In genomic region chr12:51065530-51065929, GRCh38 we compare ENCODE assay signal across 26 cellular contexts. TPM values are rescaled to one million over a fixed set of nuclear protein-coding genes. Genes with fewer than 3 reads are reported as not detected.
DNase-seq lines count a peak whose midpoint lies in the region; ATAC-seq, FAIRE-seq and TF ChIP-seq lines count a peak whose summit lies in the region.
"Had no signal": no experiment of that assay in that cellular context is flagged by ENCODE, and none has a peak within 500 bp of the region (broad histone marks: within the 10 kb centered on the region; RNA-seq: fewer than 3 reads in every experiment).

No MANE protein-coding gene starts in this region.

- no peak overlapping the region for H3K4me3 ChIP-seq in body of pancreas
- no peak overlapping the region for H3K4me3 ChIP-seq in HepG2 (replicated peaks in 1 of 3; ENCODE audit: insufficient read depth in 1 of 3, low read depth in 2 of 3, low read length in 3 of 3)
- H3K4me3 ChIP-seq: GM23338, HAP-1 had no signal

- no peaks in the 10 kb centered on the region for H3K9me3 Mint-ChIP-seq in activated T-cell treated with anti-CD3 and anti-CD28 coated beads, Interleukin-2, amount 50 U/mL, for 24 hours
- H3K9me3 Mint-ChIP-seq: CD8-positive, alpha-beta T cell; GM23338 had no signal

- H3K4me2 ChIP-seq in HepG2 (ENCODE audit: low read depth, low read length), result no peak overlapping the region
- H3K4me2 ChIP-seq: GM23338 had no signal

- no peaks in the 10 kb centered on the region for H3K27me3 ChIP-seq in body of pancreas
- H3K27me3 ChIP-seq in HepG2 (ENCODE audit: control insufficient read depth in 1 of 2, insufficient read depth in 2 of 2, low read length in 2 of 2), result no peaks in the 10 kb centered on the region

- H3K36me3 Mint-ChIP-seq in activated T-cell treated with anti-CD3 and anti-CD28 coated beads, Interleukin-2, amount 50 U/mL, for 24 hours (ENCODE audit: low read depth), result peaks cover 86% of the 10 kb centered on the region

- peaks cover 2% of the 10 kb centered on the region for H3K4me1 Mint-ChIP-seq in activated T-cell treated with anti-CD3 and anti-CD28 coated beads, Interleukin-2, amount 50 U/mL, for 24 hours (ENCODE audit: low read depth)
- H3K4me1 Mint-ChIP-seq: GM23338 had no signal

- TF ChIP-seq POLR2A in body of pancreas (IDR thresholded peaks at IDR 0.05), result no peak
- TF ChIP-seq POLR2A in HepG2 (IDR thresholded peaks at IDR 0.05; ENCODE audit: insufficient read depth in 1 of 2, low read depth in 2 of 2, low read length in 2 of 2), result no peak

- TF ChIP-seq RAD21 in HepG2 (CRISPR knock-in tag; IDR thresholded peaks at IDR 0.05), result no peak

- 94 to 97% methylated on average over 5 of the region's 5 CpGs for WGBS in body of pancreas, 2 donors
- WGBS in HepG2 (ENCODE audit: low lambda C conversion rate), result 99% methylated on average over 5 of the region's 5 CpGs

- H4K20me1 ChIP-seq in HepG2 (ENCODE audit: insufficient read depth, low read length), result no peaks in the 10 kb centered on the region

- POLR2A ChIA-PET in HepG2 (lab: Yijun Ruan, JAX), result interaction anchor here (2.6 kb wide), 1 partner anchor 18 kb away, joined by 18 read pairs; the partner anchor contains the start of gene CSRNP2

- CTCF ChIA-PET in HepG2 (lab: Yijun Ruan, JAX; ENCODE audit: low intra/inter-chr PET ratio, low total read pairs), result no interaction called here

- TF ChIP-seq EP300 in HepG2 (IDR thresholded peaks at IDR 0.05; ENCODE audit: low read depth in 2 of 2, low read length in 2 of 2), result no peak
- no peak for TF ChIP-seq EP300 in HepG2 (CRISPR knock-in tag; IDR thresholded peaks at IDR 0.05; ENCODE audit: borderline replicate concordance)

- FAIRE-seq in HepG2 (lab: Jason Lieb, UNC), result no peak
- FAIRE-seq: GM12891, HTR-8/SVneo had no signal

- in situ Hi-C loops in HepG2 (cut with HindIII; ENCODE audit: extremely low pct_ligation_motif_present, low pct_unique_long_range_greater_than_20kb), result no loop called here

- H3K79me2 ChIP-seq in HepG2 (ENCODE audit: insufficient read depth, low read length), result no peaks in the 10 kb centered on the region

- H3K27ac ChIP-seq in body of pancreas (peak overlapping the region in 2 of 4 donors; percentile 25 to 42), HepG2 (ENCODE audit: extremely low read length, insufficient read depth, low read length) (no peak overlapping the region)

- H3K4me1 ChIP-seq in body of pancreas, result peaks cover 8% of the 10 kb centered on the region
- peaks cover 48% of the 10 kb centered on the region for H3K4me1 ChIP-seq in HepG2 (ENCODE audit: insufficient read depth, low read length)
- H3K4me1 ChIP-seq: HAP-1 had no signal

- intact Hi-C loops in body of pancreas (cut with DNase I) (no loop called here), HepG2 (cut with micrococcal nuclease; ENCODE audit: unreplicated experiment) (no loop called here)

- no peak overlapping the region for H3K4me3 Mint-ChIP-seq in activated T-cell treated with anti-CD3 and anti-CD28 coated beads, Interleukin-2, amount 50 U/mL, for 24 hours
- H3K4me3 Mint-ChIP-seq: CD8-positive, alpha-beta T cell; GM23338 had no signal

- H3K27ac Mint-ChIP-seq in activated T-cell treated with anti-CD3 and anti-CD28 coated beads, Interleukin-2, amount 50 U/mL, for 24 hours, result peak overlapping the region; percentile 55
- H3K27ac Mint-ChIP-seq: CD8-positive, alpha-beta T cell; GM23338 had no signal

- ATAC-seq in body of pancreas, result peak; percentile 79
- ATAC-seq in HepG2, result peak; percentile 31; the same call in 1 of the 3 replicates
- ATAC-seq in GM18520 (IDR thresholded peaks at IDR 0.05; ENCODE audit: unreplicated experiment), result no peak
- ATAC-seq in HG03457 (IDR thresholded peaks at IDR 0.05; ENCODE audit: unreplicated experiment), result no peak
- no peak for ATAC-seq in HG02938 (IDR thresholded peaks at IDR 0.05; ENCODE audit: unreplicated experiment)
- ATAC-seq: CD8-positive, alpha-beta T cell; GM23338; SK-N-SH treated with all-trans-retinoic acid at 6 μM for 48 hours had no signal

- no TSS peak for BruUV-seq in HepG2 (replicated peaks; lab: Mats Ljungman, UMichigan)

- H3K9ac ChIP-seq in HepG2 (ENCODE audit: insufficient read depth, low read depth, low read length), result no peak overlapping the region

- H2AFZ ChIP-seq in HepG2 (ENCODE audit: low read length), result no peak overlapping the region
- H2AFZ ChIP-seq: GM23338 had no signal

- H3K9me3 ChIP-seq in body of pancreas (no peaks in the 10 kb centered on the region), HepG2 (ENCODE audit: low read length) (no peaks in the 10 kb centered on the region)
- H3K9me3 ChIP-seq: HAP-1 had no signal

- peaks cover 6 to 13% of the 10 kb centered on the region in 2 donors for H3K36me3 ChIP-seq in body of pancreas (replicated peaks in 1 of 2; ENCODE audit: insufficient read depth in 1 of 2, low read depth in 2 of 2)
- peaks cover 6 to 34% of the 10 kb centered on the region in 2 experiments for H3K36me3 ChIP-seq in HepG2 (replicated peaks in 1 of 2; ENCODE audit: control insufficient read depth in 1 of 2, insufficient read depth in 2 of 2, low read length in 2 of 2)

- DNase-seq in activated T-cell treated with anti-CD3 and anti-CD28 coated beads, Interleukin-2, amount 50 U/mL, for 24 hours, result no peak
- DNase-seq in activated T-cell treated with anti-CD3 and anti-CD28 coated beads, Interleukin-2, amount 50 U/mL, for 48 hours, result no peak
- DNase-seq in body of pancreas (peak; percentile 27 to 85 (median 62)), HepG2 (ENCODE audit: low spot score) (peak; percentile 20), NCI-H1417 (lab: John Stamatoyannopoulos, UW) (no peak)
- DNase-seq: 8988T; AML-193; C1 segment of cervical spinal cord; CD8-positive, alpha-beta T cell; DMS153; IMR-90; MV-4-11; NCI-H1105 treated with DMSO at 0.1 percent for 48 hours; NCI-H1694; NCI-H2081 treated with DMSO at 0.1 percent for 48 hours; NCI-H2171 treated with DMSO at 0.1 percent for 48 hours; NCI-H446; NCI-H526 had no signal

- no peaks in the 10 kb centered on the region for H3K27me3 Mint-ChIP-seq in activated T-cell treated with anti-CD3 and anti-CD28 coated beads, Interleukin-2, amount 50 U/mL, for 24 hours

- TF ChIP-seq CTCF in body of pancreas (IDR thresholded peaks at IDR 0.05), result no peak
- TF ChIP-seq CTCF in HepG2 (CRISPR knock-in tag; IDR thresholded peaks at IDR 0.05), result no peak

RNA-seq across cellular contexts. Expression of gene LETMD1, which starts 17.4 kb away (rescaled TPM):
- total RNA-seq in body of pancreas, result 10 to 100 TPM; 57.4 to 71.6 TPM
- total RNA-seq in HepG2 (2016; rRNA removed; fragmentation: Illumina TruSeq; extraction: Trizol), result 31.3 and 43.3 TPM in 2 replicates
- 38.9 and 41.9 TPM in 2 replicates for total RNA-seq in HepG2 (2016; cell fraction: cytosol; rRNA removed; fragmentation: Illumina TruSeq; extraction: Trizol; ENCODE audit: low read depth)
- 30.1 and 43.5 TPM in 2 replicates for total RNA-seq in HepG2 (2016; cell fraction: insoluble cytoplasmic fraction; rRNA removed; fragmentation: Illumina TruSeq; extraction: Trizol)
- 40.9 and 47.5 TPM in 2 replicates for total RNA-seq in HepG2 (2016; cell fraction: membrane; rRNA removed; fragmentation: Illumina TruSeq; extraction: Trizol)
- total RNA-seq in HepG2 (2016; cell fraction: nucleus; rRNA removed; fragmentation: Illumina TruSeq; extraction: Trizol), result 60.1 and 72.7 TPM in 2 replicates
- polyA plus RNA-seq in HepG2 (2011; rRNA removed), result 81.5 and 87.7 TPM in 2 replicates
- polyA plus RNA-seq in HepG2 (2011; cell fraction: cytosol; rRNA removed), result 67.1 and 81.9 TPM in 2 replicates
- 87.7 and 105 TPM in 2 replicates for polyA plus RNA-seq in HepG2 (2011; cell fraction: nucleus; rRNA removed)
- 69.6 and 72.9 TPM in 2 replicates for polyA plus RNA-seq in HepG2 (2012)
- 16.7 and 17.0 TPM in 2 replicates for polyA plus RNA-seq in HepG2 (2016; cell fraction: cytosol; fragmentation: Illumina TruSeq; extraction: Trizol; ENCODE audit: low read depth)
- 35.1 and 35.4 TPM in 2 replicates for polyA plus RNA-seq in HepG2 (2016; cell fraction: insoluble cytoplasmic fraction; fragmentation: Illumina TruSeq; extraction: Trizol; ENCODE audit: low read depth)
- 34.3 and 34.9 TPM in 2 replicates for polyA plus RNA-seq in HepG2 (2016; cell fraction: membrane; fragmentation: Illumina TruSeq; extraction: Trizol; ENCODE audit: low read depth)
- polyA plus RNA-seq in HepG2 (2016; cell fraction: nucleus; fragmentation: Illumina TruSeq; extraction: Trizol; ENCODE audit: insufficient read depth, low read depth), result 140 and 146 TPM in 2 replicates
- polyA minus RNA-seq in HepG2 (2011; rRNA and poly(A)+ RNA removed; ENCODE audit: low replicate concordance), result 91.2 and 186 TPM in 2 replicates
- 27.8 and 37.3 TPM in 2 replicates for polyA minus RNA-seq in HepG2 (2011; cell fraction: cytosol; rRNA and poly(A)+ RNA removed)
- 53.9 and 66.5 TPM in 2 replicates for polyA minus RNA-seq in HepG2 (2011; cell fraction: nucleus; rRNA and poly(A)+ RNA removed)

RNA-seq across cellular contexts. Expression of gene CSRNP2, which starts 17.9 kb away (rescaled TPM):
- 10 to 100 TPM; 20.8 to 25.4 TPM for total RNA-seq in body of pancreas
- total RNA-seq in HepG2 (2016; rRNA removed; fragmentation: Illumina TruSeq; extraction: Trizol), result 4.8 and 5.4 TPM in 2 replicates
- 2.2 and 2.5 TPM in 2 replicates for total RNA-seq in HepG2 (2016; cell fraction: cytosol; rRNA removed; fragmentation: Illumina TruSeq; extraction: Trizol; ENCODE audit: low read depth)
- 4.9 and 5.0 TPM in 2 replicates for total RNA-seq in HepG2 (2016; cell fraction: insoluble cytoplasmic fraction; rRNA removed; fragmentation: Illumina TruSeq; extraction: Trizol)
- 4.9 and 5.0 TPM in 2 replicates for total RNA-seq in HepG2 (2016; cell fraction: membrane; rRNA removed; fragmentation: Illumina TruSeq; extraction: Trizol)
- total RNA-seq in HepG2 (2016; cell fraction: nucleus; rRNA removed; fragmentation: Illumina TruSeq; extraction: Trizol), result 4.3 and 4.8 TPM in 2 replicates
- polyA plus RNA-seq in HepG2 (2011; rRNA removed), result 7.3 and 7.5 TPM in 2 replicates
- 4.0 and 5.0 TPM in 2 replicates for polyA plus RNA-seq in HepG2 (2011; cell fraction: cytosol; rRNA removed)
- 6.5 and 9.9 TPM in 2 replicates for polyA plus RNA-seq in HepG2 (2011; cell fraction: nucleus; rRNA removed)
- 4.8 and 6.4 TPM in 2 replicates for polyA plus RNA-seq in HepG2 (2012)
- polyA plus RNA-seq in HepG2 (2016; cell fraction: cytosol; fragmentation: Illumina TruSeq; extraction: Trizol; ENCODE audit: low read depth), result 0.69 and 1.1 TPM in 2 replicates
- polyA plus RNA-seq in HepG2 (2016; cell fraction: insoluble cytoplasmic fraction; fragmentation: Illumina TruSeq; extraction: Trizol; ENCODE audit: low read depth), result 5.5 TPM in 2 replicates
- polyA plus RNA-seq in HepG2 (2016; cell fraction: membrane; fragmentation: Illumina TruSeq; extraction: Trizol; ENCODE audit: low read depth), result 2.9 and 3.9 TPM in 2 replicates
- 12.1 and 14.0 TPM in 2 replicates for polyA plus RNA-seq in HepG2 (2016; cell fraction: nucleus; fragmentation: Illumina TruSeq; extraction: Trizol; ENCODE audit: insufficient read depth, low read depth)
- 8.0 and 14.3 TPM in 2 replicates for polyA minus RNA-seq in HepG2 (2011; rRNA and poly(A)+ RNA removed; ENCODE audit: low replicate concordance)
- polyA minus RNA-seq in HepG2 (2011; cell fraction: cytosol; rRNA and poly(A)+ RNA removed), result 4.0 and 7.0 TPM in 2 replicates
- 7.2 and 7.6 TPM in 2 replicates for polyA minus RNA-seq in HepG2 (2011; cell fraction: nucleus; rRNA and poly(A)+ RNA removed)

RNA-seq across cellular contexts. Expression of gene SLC11A2, which starts 39.3 kb away (rescaled TPM):
- total RNA-seq in body of pancreas, result 10 to 100 TPM; 53.2 to 55.0 TPM
- total RNA-seq in HepG2 (2016; rRNA removed; fragmentation: Illumina TruSeq; extraction: Trizol), result 46.0 and 71.7 TPM in 2 replicates
- 12.8 and 15.2 TPM in 2 replicates for total RNA-seq in HepG2 (2016; cell fraction: cytosol; rRNA removed; fragmentation: Illumina TruSeq; extraction: Trizol; ENCODE audit: low read depth)
- total RNA-seq in HepG2 (2016; cell fraction: insoluble cytoplasmic fraction; rRNA removed; fragmentation: Illumina TruSeq; extraction: Trizol), result 46.0 and 72.7 TPM in 2 replicates
- 27.2 and 30.1 TPM in 2 replicates for total RNA-seq in HepG2 (2016; cell fraction: membrane; rRNA removed; fragmentation: Illumina TruSeq; extraction: Trizol)
- total RNA-seq in HepG2 (2016; cell fraction: nucleus; rRNA removed; fragmentation: Illumina TruSeq; extraction: Trizol), result 88.4 and 99.6 TPM in 2 replicates
- polyA plus RNA-seq in HepG2 (2011; rRNA removed), result 69.0 and 77.0 TPM in 2 replicates
- polyA plus RNA-seq in HepG2 (2011; cell fraction: cytosol; rRNA removed), result 49.4 and 74.9 TPM in 2 replicates
- 104 and 109 TPM in 2 replicates for polyA plus RNA-seq in HepG2 (2011; cell fraction: nucleus; rRNA removed)
- 45.2 and 67.1 TPM in 2 replicates for polyA plus RNA-seq in HepG2 (2012)
- polyA plus RNA-seq in HepG2 (2016; cell fraction: cytosol; fragmentation: Illumina TruSeq; extraction: Trizol; ENCODE audit: low read depth), result 4.6 and 4.8 TPM in 2 replicates
- polyA plus RNA-seq in HepG2 (2016; cell fraction: insoluble cytoplasmic fraction; fragmentation: Illumina TruSeq; extraction: Trizol; ENCODE audit: low read depth), result 28.1 and 31.7 TPM in 2 replicates
- 11.2 and 12.2 TPM in 2 replicates for polyA plus RNA-seq in HepG2 (2016; cell fraction: membrane; fragmentation: Illumina TruSeq; extraction: Trizol; ENCODE audit: low read depth)
- polyA plus RNA-seq in HepG2 (2016; cell fraction: nucleus; fragmentation: Illumina TruSeq; extraction: Trizol; ENCODE audit: insufficient read depth, low read depth), result 95.3 and 96.3 TPM in 2 replicates
- 122 and 227 TPM in 2 replicates for polyA minus RNA-seq in HepG2 (2011; rRNA and poly(A)+ RNA removed; ENCODE audit: low replicate concordance)
- polyA minus RNA-seq in HepG2 (2011; cell fraction: cytosol; rRNA and poly(A)+ RNA removed), result 58.3 and 68.0 TPM in 2 replicates
- 136 and 147 TPM in 2 replicates for polyA minus RNA-seq in HepG2 (2011; cell fraction: nucleus; rRNA and poly(A)+ RNA removed)

Comparison
In these comparisons a context has a peak if more than half of its experiments do, and no peak if none do; other contexts are left out.
1. DNase-seq: peak in body of pancreas (4 of 4) and HepG2 (single experiment); none in activated T-cell treated with anti-CD3 and anti-CD28 coated beads, Interleukin-2, amount 50 U/mL, for 24 hours (single experiment), activated T-cell treated with anti-CD3 and anti-CD28 coated beads, Interleukin-2, amount 50 U/mL, for 48 hours (0 of 2) and NCI-H1417 (0 of 3).
2. ATAC-seq: peak in body of pancreas (single experiment) and HepG2 (single experiment); none in GM18520 (single experiment), HG03457 (single experiment) and HG02938 (single experiment).